ENCODE assay signal across 21 cellular contexts in the genomic region with DNA sequence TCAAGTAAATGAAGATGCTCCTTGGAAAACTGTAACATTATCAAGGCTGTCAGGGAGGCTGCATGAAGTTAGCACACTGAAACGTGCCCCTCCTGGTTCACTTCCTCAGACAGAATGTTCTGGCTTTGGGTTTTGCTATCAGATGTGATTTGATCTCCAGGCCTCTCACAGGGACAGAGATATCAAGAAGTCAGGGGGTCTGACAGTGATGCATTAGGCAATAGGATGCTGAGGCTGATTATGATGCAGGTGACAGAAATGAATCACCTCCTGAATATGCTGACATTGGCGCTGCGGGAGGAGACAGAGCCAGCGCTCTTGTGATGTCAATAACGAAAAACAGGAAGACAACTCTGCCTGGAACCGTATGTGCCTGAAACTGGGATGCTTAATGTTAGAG.
"Had no signal": no experiment of that assay in that cellular context is flagged by ENCODE, and none has a peak within 500 bp of the region (broad histone marks: within the 10 kb centered on the region; RNA-seq: fewer than 3 reads in every experiment).

No MANE protein-coding gene starts in this region.

- H3K4me2 ChIP-seq: smooth muscle cell had no signal

- H3K27me3 ChIP-seq: ovary, right atrium auricular region, right lobe of liver, tibial nerve, uterus had no signal

- H3K4me1 ChIP-seq: left ventricle myocardium inferior, right atrium auricular region, right lobe of liver, tibial nerve, uterus had no signal

- H3K9me3 ChIP-seq: left ventricle myocardium inferior, ovary, right atrium auricular region, tibial nerve, uterus had no signal

- H3K36me3 ChIP-seq: left ventricle myocardium inferior, ovary, right atrium auricular region, right lobe of liver, tibial nerve, uterus had no signal

- ATAC-seq: right lobe of liver; stimulated activated memory B cell treated with anti-CD40 and anti-IgM and Interleukin-4, amounts not matched to agents 10 μg/mL and 1 μg/mL and 100 μg/mL, for 72 hours; stimulated activated naive CD8-positive, alpha-beta T cell treated with anti-CD3 and anti-CD28 coated beads, Interleukin-15, amount 100 ng/mL, for 72 hours had no signal

- H3K4me3 ChIP-seq: left ventricle myocardium inferior, lung, ovary, right atrium auricular region, right lobe of liver, smooth muscle cell, tibial nerve, uterus had no signal

- DNase-seq: hypothalamus; immature natural killer cell; islet precursor cell; left ventricle myocardium inferior; natural killer cell; nephron progenitor cell; ovary; right lobe of liver; stimulated activated CD4-positive, alpha-beta T cell treated with anti-CD3 and anti-CD28 coated beads, Interleukin-1b, Interleukin-23, amount 100 ng/mL, for 48 hours; stimulated activated CD4-positive, alpha-beta T cell treated with anti-CD3 and anti-CD28 coated beads, Interleukin-2, amount 100 ng/mL, for 48 hours; stimulated activated CD4-positive, alpha-beta T cell treated with anti-CD3 and anti-CD28 coated beads, Interleukin-4, amount 100 ng/mL, for 4 hours; stimulated activated CD8-positive, alpha-beta memory T cell treated with anti-CD3 and anti-CD28 coated beads, Interleukin-4, amount 100 ng/mL, for 48 hours; stimulated activated naive CD4-positive, alpha-beta T cell treated with Interleukin-2 at 50 U/mL for 16 hours; stimulated activated naive CD8-positive, alpha-beta T cell treated with anti-CD3 and anti-CD28 coated beads, Interleukin-15, amount 100 ng/mL, for 72 hours; substantia nigra; uterus had no signal

- H3K27ac ChIP-seq: left ventricle myocardium inferior, ovary, right atrium auricular region, right lobe of liver, tibial nerve, uterus had no signal
